Comparison of ENCODE assay signal across 31 cellular contexts in the genomic region with DNA sequence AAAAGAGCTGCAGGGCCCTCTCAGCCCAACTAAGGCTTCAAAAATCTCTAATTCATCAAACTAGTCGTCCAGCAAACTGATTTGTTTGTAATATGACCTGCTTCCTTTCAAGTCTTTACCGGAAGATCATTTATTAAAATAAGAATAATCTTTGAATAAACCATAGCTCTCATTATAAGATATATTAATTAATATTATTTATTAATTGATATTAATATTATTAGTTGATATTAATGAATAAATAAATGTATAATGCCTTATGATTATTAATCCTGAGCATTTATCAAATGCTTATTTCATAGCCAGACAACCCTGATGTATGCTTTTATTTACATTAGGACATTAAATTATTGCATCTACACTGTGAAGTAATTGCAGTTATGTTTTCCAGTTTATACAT.
"Had no signal": no experiment of that assay in that cellular context is flagged by ENCODE, and none has a peak within 500 bp of the region (broad histone marks: within the 10 kb centered on the region; RNA-seq: fewer than 3 reads in every experiment).

No MANE protein-coding gene starts in this region.

- H3K27ac ChIP-seq: brain microvascular endothelial cell had no signal

- H3K36me3 Mint-ChIP-seq: activated CD8-positive, alpha-beta memory T cell treated with anti-CD3 and anti-CD28 coated beads, Interleukin-2, amount 10 ng/mL, durations not matched to agents 7 days and 5 days; activated naive CD8-positive, alpha-beta T cell treated with anti-CD3 and anti-CD28 coated beads for 36 hours had no signal

- H3K4me1 Mint-ChIP-seq: activated CD4-positive, alpha-beta memory T cell treated with anti-CD3 and anti-CD28 coated beads, Interleukin-2, amount 10 ng/mL, durations not matched to agents 7 days and 5 days; activated CD8-positive, alpha-beta memory T cell treated with anti-CD3 and anti-CD28 coated beads, Interleukin-2, amount 10 ng/mL, durations not matched to agents 7 days and 5 days; activated naive CD8-positive, alpha-beta T cell treated with anti-CD3 and anti-CD28 coated beads for 36 hours; activated T-helper 17 cell treated with anti-CD3 and anti-CD28 coated beads, Interleukin-2, amount 50 U/mL, for 72 hours had no signal

- H3K4me3 Mint-ChIP-seq: activated CD4-positive, alpha-beta memory T cell treated with anti-CD3 and anti-CD28 coated beads, Interleukin-2, amount 10 ng/mL, durations not matched to agents 7 days and 5 days; activated CD8-positive, alpha-beta memory T cell treated with anti-CD3 and anti-CD28 coated beads, Interleukin-2, amount 10 ng/mL, durations not matched to agents 7 days and 5 days; activated naive CD8-positive, alpha-beta T cell treated with anti-CD3 and anti-CD28 coated beads for 36 hours; activated T-helper 17 cell treated with anti-CD3 and anti-CD28 coated beads, Interleukin-2, amount 50 U/mL, for 72 hours had no signal

- DNase-seq: activated CD4-positive, alpha-beta memory T cell treated with anti-CD3 and anti-CD28 coated beads, Interleukin-2, amount 10 ng/mL, durations not matched to agents 7 days and 5 days; activated CD4-positive, alpha-beta T cell treated with anti-CD3 and anti-CD28 coated beads for 1 hour; activated CD4-positive, alpha-beta T cell treated with anti-CD3 and anti-CD28 coated beads for 48 hours; activated CD4-positive, CD25-positive, alpha-beta regulatory T cell; activated CD8-positive, alpha-beta memory T cell treated with anti-CD3 and anti-CD28 coated beads for 24 hours; activated CD8-positive, alpha-beta memory T cell treated with anti-CD3 and anti-CD28 coated beads, Interleukin-2, amount 10 ng/mL, durations not matched to agents 7 days and 5 days; activated CD8-positive, alpha-beta memory T cell treated with anti-CD3 and anti-CD28 coated beads, Interleukin-2, amount 50 U/mL, for 48 hours; activated effector memory CD4-positive, alpha-beta T cell treated with anti-CD3 and anti-CD28 coated beads, Interleukin-2, amount 50 U/mL, for 16 hours; activated naive CD4-positive, alpha-beta T cell; activated naive CD4-positive, alpha-beta T cell treated with anti-CD3 and anti-CD28 coated beads, Interleukin-2, amount 50 U/mL, for 16 hours; activated naive CD8-positive, alpha-beta T cell treated with anti-CD3 and anti-CD28 coated beads for 36 hours; activated T-cell treated with anti-CD3 and anti-CD28 coated beads, Interleukin-2, amount 50 U/mL, for 48 hours; amniotic stem cell; aorta; brain microvascular endothelial cell; central memory CD4-positive, alpha-beta T cell; Karpas-422; NCI-H1105; NCI-H1436; NCI-H1694; NCI-H1930; NCI-H2081 treated with DMSO at 0.1 percent for 48 hours; NCI-H226; NCI-H446 treated with DMSO at 0.1 percent for 48 hours; NCI-H524 treated with DMSO at 0.1 percent for 48 hours; Right ventricle myocardium superior; SW 1271; T-helper 1 cell; T-helper 2 cell; T-helper 9 cell had no signal

- H3K36me3 ChIP-seq: brain microvascular endothelial cell had no signal

- H3K27me3 ChIP-seq: brain microvascular endothelial cell had no signal

- H3K27me3 Mint-ChIP-seq: activated CD4-positive, alpha-beta memory T cell treated with anti-CD3 and anti-CD28 coated beads, Interleukin-2, amount 10 ng/mL, durations not matched to agents 7 days and 5 days; activated CD8-positive, alpha-beta memory T cell treated with anti-CD3 and anti-CD28 coated beads, Interleukin-2, amount 10 ng/mL, durations not matched to agents 7 days and 5 days; activated naive CD8-positive, alpha-beta T cell treated with anti-CD3 and anti-CD28 coated beads for 36 hours; activated T-helper 17 cell treated with anti-CD3 and anti-CD28 coated beads, Interleukin-2, amount 50 U/mL, for 72 hours had no signal

- H3K27ac Mint-ChIP-seq: activated CD4-positive, alpha-beta memory T cell treated with anti-CD3 and anti-CD28 coated beads, Interleukin-2, amount 10 ng/mL, durations not matched to agents 7 days and 5 days; activated CD8-positive, alpha-beta memory T cell treated with anti-CD3 and anti-CD28 coated beads, Interleukin-2, amount 10 ng/mL, durations not matched to agents 7 days and 5 days; activated naive CD8-positive, alpha-beta T cell treated with anti-CD3 and anti-CD28 coated beads for 36 hours; activated T-helper 17 cell treated with anti-CD3 and anti-CD28 coated beads, Interleukin-2, amount 50 U/mL, for 72 hours had no signal
